Comparison of ENCODE assay signal across 1 cellular context in genomic region chr5:314676-315487, GRCh38.
TF ChIP-seq lines count a peak whose summit lies in the region.

No MANE protein-coding gene starts in this region.

TF ChIP-seq in SK-N-SH treated with all-trans-retinoic acid at 6 μM for 48 hours, 23 proteins besides CTCF, POLR2A, EP300 and RAD21 (continued from another document):
- TF ChIP-seq ZFP30 (CRISPR knock-in tag; IDR thresholded peaks at IDR 0.05) (no peak), CSRNP3 (CRISPR knock-in tag; IDR thresholded peaks at IDR 0.05) (no peak), ZNF70 (CRISPR knock-in tag; IDR thresholded peaks at IDR 0.05) (no peak), TSHZ2 (CRISPR knock-in tag; IDR thresholded peaks at IDR 0.05) (no peak), CREB5 (CRISPR knock-in tag; IDR thresholded peaks at IDR 0.05; ENCODE audit: low read depth) (no peak)
